14 cellular contexts compared by ENCODE assay signal in genomic region chr13:39892731-39893293, GRCh38.
DNase-seq lines count a peak whose midpoint lies in the region; TF ChIP-seq lines count a peak whose summit lies in the region.
"Had no signal": no experiment of that assay in that cellular context is flagged by ENCODE, and none has a peak within 500 bp of the region (broad histone marks: within the 10 kb centered on the region; RNA-seq: fewer than 3 reads in every experiment).

No MANE protein-coding gene starts in this region.

- no peaks in the 10 kb centered on the region for H4K20me1 ChIP-seq in smooth muscle cell (ENCODE audit: low read depth)

- no peaks in the 10 kb centered on the region for H3K27me3 ChIP-seq in CD4-positive, alpha-beta memory T cell (ENCODE audit: insufficient read depth, low read length)
- no peaks in the 10 kb centered on the region for H3K27me3 ChIP-seq in smooth muscle cell (ENCODE audit: low read depth)

- peak overlapping the region; percentile 20 for H2AFZ ChIP-seq in smooth muscle cell (ENCODE audit: low read depth)

- 28% methylated on average over 5 of the region's 5 CpGs for WGBS in smooth muscle cell (ENCODE audit: low lambda C conversion rate)

- peak overlapping the region; percentile 17 for H3K4me2 ChIP-seq in smooth muscle cell

- no peaks in the 10 kb centered on the region for H3K36me3 ChIP-seq in CD4-positive, alpha-beta memory T cell (ENCODE audit: insufficient read depth, low read length)
- no peaks in the 10 kb centered on the region for H3K36me3 ChIP-seq in smooth muscle cell (ENCODE audit: low read depth)
- H3K36me3 ChIP-seq: neutrophil had no signal

- H3F3A ChIP-seq in smooth muscle cell (ENCODE audit: low read depth): no peaks in the 10 kb centered on the region

- CTCF ChIA-PET in CD4-positive, alpha-beta memory T cell (lab: Charles Lee; ENCODE audit: partially characterized antibody): no interaction called here
- CTCF ChIA-PET in activated CD4-positive, alpha-beta T cell treated with anti-CD3 and anti-CD28 coated beads, Interleukin-2, amount 10 ng/mL, durations not matched to agents 7 days and 5 days (lab: Charles Lee): interaction anchor here (1.1 to 2.0 kb wide), 3 partner anchors 9 to 14 kb away, joined by 4 to 9 read pairs (median 7); no protein-coding TSS in a partner anchor

- no peak for TF ChIP-seq CTCF in smooth muscle cell (IDR thresholded peaks at IDR 0.05; ENCODE audit: borderline replicate concordance, insufficient read depth, poor library complexity, severe bottlenecking)

- H3K27me3 Mint-ChIP-seq in CD4-positive, alpha-beta memory T cell: no peaks in the 10 kb centered on the region
- peaks cover 4% of the 10 kb centered on the region for H3K27me3 Mint-ChIP-seq in activated CD4-positive, alpha-beta T cell treated with anti-CD3 and anti-CD28 coated beads, Interleukin-2, amount 10 ng/mL, durations not matched to agents 7 days and 5 days

- POLR2A ChIA-PET in CD4-positive, alpha-beta memory T cell (lab: Charles Lee; ENCODE audit: partially characterized antibody): interaction anchor here (1.2 to 1.8 kb wide), 2 partner anchors 12 to 772 kb away, joined by 3 to 5 read pairs; no protein-coding TSS in a partner anchor
- POLR2A ChIA-PET in activated CD4-positive, alpha-beta T cell treated with anti-CD3 and anti-CD28 coated beads, Interleukin-2, amount 10 ng/mL, durations not matched to agents 7 days and 5 days (lab: Charles Lee): no interaction called here

- H3K4me3 Mint-ChIP-seq in CD4-positive, alpha-beta memory T cell: peak overlapping the region; percentile 23 to 75 (median 52)
- no peak overlapping the region for H3K4me3 Mint-ChIP-seq in activated CD4-positive, alpha-beta T cell treated with anti-CD3 and anti-CD28 coated beads, Interleukin-2, amount 10 ng/mL, durations not matched to agents 7 days and 5 days

- peaks cover 0 to 2% (median 0%) of the 10 kb centered on the region in 8 donors for H3K9me3 Mint-ChIP-seq in CD4-positive, alpha-beta memory T cell
- H3K9me3 Mint-ChIP-seq in activated CD4-positive, alpha-beta T cell treated with anti-CD3 and anti-CD28 coated beads, Interleukin-2, amount 10 ng/mL, durations not matched to agents 7 days and 5 days: no peaks in the 10 kb centered on the region
- H3K9me3 Mint-ChIP-seq: IgD-negative memory B cell had no signal

- peak in 4 of 5 donors; percentile 12 to 41 (median 27) for DNase-seq in CD4-positive, alpha-beta memory T cell
- DNase-seq in activated CD4-positive, alpha-beta T cell treated with anti-CD3 and anti-CD28 coated beads, Interleukin-2, amount 10 ng/mL, durations not matched to agents 7 days and 5 days: peak; percentile 20
- DNase-seq in dermis microvascular lymphatic vessel endothelial cell (ENCODE audit: low read depth in 2 of 2) (peak; percentile 74 to 92), smooth muscle cell (lab: John Stamatoyannopoulos, UW; ENCODE audit: unreplicated experiment) (no peak), SIG-M5 (lab: John Stamatoyannopoulos, UW) (no peak), DMS53 treated with DMSO at 0.1 percent for 48 hours (lab: John Stamatoyannopoulos, UW; ENCODE audit: unreplicated experiment) (no peak), glomerular visceral epithelial cell (ENCODE audit: extremely low spot score) (no peak), AML-193 (lab: John Stamatoyannopoulos, UW) (no peak)
- DNase-seq: COR-L47, NCI-H226, SHP77 had no signal

- peaks cover 24% of the 10 kb centered on the region for H3K4me1 ChIP-seq in CD4-positive, alpha-beta memory T cell (ENCODE audit: insufficient read depth, low read length)
- no peaks in the 10 kb centered on the region for H3K4me1 ChIP-seq in smooth muscle cell (ENCODE audit: low read depth)

- no peak overlapping the region for H3K27ac ChIP-seq in CD4-positive, alpha-beta memory T cell (ENCODE audit: low read depth, low read length)
- H3K27ac ChIP-seq in smooth muscle cell (ENCODE audit: low read depth): peak overlapping the region; percentile 41
- H3K27ac ChIP-seq: neutrophil had no signal

- H3K4me3 ChIP-seq in CD4-positive, alpha-beta memory T cell (ENCODE audit: low read length in 2 of 2): no peak overlapping the region
- no peak overlapping the region for H3K4me3 ChIP-seq in smooth muscle cell
- H3K4me3 ChIP-seq: coronary artery had no signal

- H3K27ac Mint-ChIP-seq in CD4-positive, alpha-beta memory T cell: peak overlapping the region in 6 of 7 donors; percentile 31 to 68 (median 50)
- H3K27ac Mint-ChIP-seq in activated CD4-positive, alpha-beta T cell treated with anti-CD3 and anti-CD28 coated beads, Interleukin-2, amount 10 ng/mL, durations not matched to agents 7 days and 5 days: peak overlapping the region; percentile 43
- H3K27ac Mint-ChIP-seq: IgD-negative memory B cell had no signal

- no peak overlapping the region for H3K9ac ChIP-seq in smooth muscle cell (ENCODE audit: low read depth)

- H3K79me2 ChIP-seq in smooth muscle cell (ENCODE audit: low read depth): no peaks in the 10 kb centered on the region

- H3K4me1 Mint-ChIP-seq in CD4-positive, alpha-beta memory T cell: peaks cover 15 to 35% (median 26%) of the 10 kb centered on the region in 4 donors
- H3K4me1 Mint-ChIP-seq in activated CD4-positive, alpha-beta T cell treated with anti-CD3 and anti-CD28 coated beads, Interleukin-2, amount 10 ng/mL, durations not matched to agents 7 days and 5 days: peaks cover 30% of the 10 kb centered on the region

- intact Hi-C loops in CD4-positive, alpha-beta memory T cell (cut with micrococcal nuclease): loop anchor here (2.0 kb wide), 1 partner anchor 114 kb away; no protein-coding TSS in a partner anchor

- no peaks in the 10 kb centered on the region for H3K9me3 ChIP-seq in CD4-positive, alpha-beta memory T cell (ENCODE audit: control insufficient read depth in 1 of 2, low read length in 2 of 2)
- no peaks in the 10 kb centered on the region for H3K9me3 ChIP-seq in smooth muscle cell (replicated peaks; ENCODE audit: low read depth)
- H3K9me3 ChIP-seq: neutrophil had no signal

- no peaks in the 10 kb centered on the region for H3K36me3 Mint-ChIP-seq in CD4-positive, alpha-beta memory T cell
- H3K36me3 Mint-ChIP-seq in activated CD4-positive, alpha-beta T cell treated with anti-CD3 and anti-CD28 coated beads, Interleukin-2, amount 10 ng/mL, durations not matched to agents 7 days and 5 days (ENCODE audit: low read depth): no peaks in the 10 kb centered on the region
- H3K36me3 Mint-ChIP-seq: IgD-negative memory B cell had no signal

Comparison
In these comparisons a context has a peak if more than half of its experiments do, and no peak if none do; other contexts are left out.
1. DNase-seq: peak in CD4-positive, alpha-beta memory T cell (4 of 5), activated CD4-positive, alpha-beta T cell treated with anti-CD3 and anti-CD28 coated beads, Interleukin-2, amount 10 ng/mL, durations not matched to agents 7 days and 5 days (single experiment) and dermis microvascular lymphatic vessel endothelial cell (2 of 2); none in smooth muscle cell (single experiment), SIG-M5 (single experiment), DMS53 treated with DMSO at 0.1 percent for 48 hours (single experiment), glomerular visceral epithelial cell (single experiment) and AML-193 (0 of 2).